Comparison of ENCODE assay signal across 23 cellular contexts in the genomic region with DNA sequence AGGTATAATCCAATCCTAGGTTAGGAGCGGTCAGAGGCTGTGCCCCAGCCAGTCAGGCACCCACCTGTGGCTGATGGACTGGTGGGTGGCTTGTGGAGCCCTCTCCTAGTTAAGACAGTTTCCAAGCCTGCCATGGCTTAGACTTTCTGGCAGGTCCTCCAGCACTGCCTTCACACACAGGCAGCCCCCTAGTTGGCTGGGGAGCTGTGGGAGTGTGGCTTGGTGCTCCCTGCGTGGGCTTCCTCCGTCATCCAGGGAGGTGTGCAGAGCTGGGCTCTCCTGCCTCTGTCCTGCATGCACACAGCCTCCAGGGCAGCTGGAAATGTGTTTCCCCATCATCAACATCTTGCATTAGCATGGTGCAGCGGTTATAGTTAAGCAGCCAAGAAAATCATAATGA.
"Had no signal": no experiment of that assay in that cellular context is flagged by ENCODE, and none has a peak within 500 bp of the region (broad histone marks: within the 10 kb centered on the region; RNA-seq: fewer than 3 reads in every experiment).

No MANE protein-coding gene starts in this region.

- H3K27ac ChIP-seq: HL-60, KMS-11, RWPE1, SJCRH30 had no signal

- H3K9me3 ChIP-seq: SJCRH30 had no signal

- H3K4me3 Mint-ChIP-seq: IgD-negative memory B cell had no signal

- H3K27me3 ChIP-seq: SJCRH30 had no signal

- DNase-seq: Kasumi-1, MM.1S, NCI-H1092 treated with DMSO at 0.1 percent for 48 hours, NCI-H1436, NCI-H187, NCI-H2029, NCI-H2081 treated with DMSO at 0.1 percent for 48 hours, NCI-H2171, NCI-H226, NCI-H446, NCI-H510A, NCI-H524 treated with DMSO at 0.1 percent for 48 hours, NCI-H69, NCI-H774, SHP77 treated with DMSO at 0.1 percent for 48 hours, SJCRH30 had no signal

- ATAC-seq: K562, Right ventricle myocardium inferior, SK-N-SH treated with all-trans-retinoic acid at 6 μM for 48 hours had no signal

- H3K9ac ChIP-seq: KMS-11 had no signal

- H3K27ac Mint-ChIP-seq: IgD-negative memory B cell had no signal

- H3K4me3 ChIP-seq: K562, SJCRH30 had no signal

- H3K27me3 Mint-ChIP-seq: IgD-negative memory B cell had no signal

- H3K4me2 ChIP-seq: KMS-11 had no signal
